In genomic region chr2:155727097-155727906, GRCh38 we compare ENCODE assay signal across 21 cellular contexts.
A peak's percentile ranks its signal among the peaks of the same experiment; 100 is the strongest.
DNase-seq lines count a peak whose midpoint lies in the region; ATAC-seq, FAIRE-seq and TF ChIP-seq lines count a peak whose summit lies in the region.
"Had no signal": no experiment of that assay in that cellular context is flagged by ENCODE, and none has a peak within 500 bp of the region (broad histone marks: within the 10 kb centered on the region; RNA-seq: fewer than 3 reads in every experiment).

No MANE protein-coding gene starts in this region.

- TF ChIP-seq CTCF in endothelial cell of umbilical vein (IDR thresholded peaks at IDR 0.05; ENCODE audit: extremely low read depth in 1 of 2, insufficient read depth in 1 of 2, low read depth in 1 of 2, low read length in 2 of 2) (no peak), mesothelial cell of epicardium (IDR thresholded peaks at IDR 0.05; ENCODE audit: unreplicated experiment) (no peak)

- no peaks in the 10 kb centered on the region for H3K36me3 Mint-ChIP-seq in mesothelial cell of epicardium
- H3K36me3 Mint-ChIP-seq in CD8-positive, alpha-beta memory T cell: no peaks in the 10 kb centered on the region

- no peaks in the 10 kb centered on the region for H3K36me3 ChIP-seq in endothelial cell of umbilical vein (ENCODE audit: control insufficient read depth in 2 of 2, extremely low read depth in 1 of 2, insufficient read depth in 2 of 2, low read length in 2 of 2)
- no peaks in the 10 kb centered on the region for H3K36me3 ChIP-seq in CD8-positive, alpha-beta memory T cell (ENCODE audit: insufficient read depth, low read length)
- H3K36me3 ChIP-seq: BE2C, colonic mucosa, pancreas had no signal

- no peak for FAIRE-seq in endothelial cell of umbilical vein (lab: Jason Lieb, UNC)
- FAIRE-seq: pancreas had no signal

- H3K9ac ChIP-seq in endothelial cell of umbilical vein (replicated peaks; ENCODE audit: extremely low read depth, insufficient read depth, low read length): no peak overlapping the region

- H3K27me3 Mint-ChIP-seq in mesothelial cell of epicardium (ENCODE audit: low read depth): peaks cover 9% of the 10 kb centered on the region
- no peaks in the 10 kb centered on the region for H3K27me3 Mint-ChIP-seq in CD8-positive, alpha-beta memory T cell

- H3K9me3 ChIP-seq in endothelial cell of umbilical vein (replicated peaks; ENCODE audit: control insufficient read depth, insufficient read depth, low read length): no peaks in the 10 kb centered on the region
- H3K9me3 ChIP-seq in CD8-positive, alpha-beta memory T cell (ENCODE audit: low read length): no peaks in the 10 kb centered on the region
- H3K9me3 ChIP-seq: BE2C, colonic mucosa, pancreas had no signal

- DNase-seq in NCI-H748 (lab: John Stamatoyannopoulos, UW; ENCODE audit: unreplicated experiment): peak; percentile 13
- DNase-seq in NCI-H748 treated with DMSO at 0.1 percent for 48 hours (lab: John Stamatoyannopoulos, UW): no peak
- DNase-seq in endothelial cell of umbilical vein (ENCODE audit: low read depth, low spot score): peak; percentile 8
- DNase-seq in mesothelial cell of epicardium (ENCODE audit: low spot score in 2 of 2, unreplicated experiment in 2 of 2): no peak
- DNase-seq in activated T-cell treated with anti-CD3 and anti-CD28 coated beads, Interleukin-2, amount 50 U/mL, for 48 hours: no peak
- DNase-seq in CD8-positive, alpha-beta memory T cell: no peak
- DNase-seq in NOMO-1 treated with DMSO at 0.1 percent for 48 hours (lab: John Stamatoyannopoulos, UW; ENCODE audit: unreplicated experiment): no peak
- DNase-seq: activated CD4-positive, alpha-beta T cell treated with anti-CD3 and anti-CD28 coated beads, Interleukin-2, amount 50 U/mL, for 48 hours; activated naive CD4-positive, alpha-beta T cell treated with anti-CD3 and anti-CD28 coated beads, Interleukin-2, amount 50 U/mL, for 16 hours; BE2C; colonic mucosa; KG1; NCI-H2029; NCI-H526 treated with DMSO at 0.1 percent for 48 hours; pancreas; stimulated activated CD4-positive, alpha-beta T cell treated with anti-CD3 and anti-CD28 coated beads, Interleukin-4, amount 100 ng/mL, for 24 hours; SW 1271 had no signal

- no TSS peak for BruUV-seq in endothelial cell of umbilical vein (replicated peaks; lab: Mats Ljungman, UMichigan)

- CTCF ChIA-PET in endothelial cell of umbilical vein (lab: Charles Lee): interaction anchor here (1.0 kb wide), 1 partner anchor 11 kb away, joined by 5 read pairs; no protein-coding TSS in a partner anchor
- CTCF ChIA-PET in CD8-positive, alpha-beta memory T cell (lab: Charles Lee): no interaction called here

- no peaks in the 10 kb centered on the region for H3K4me1 ChIP-seq in endothelial cell of umbilical vein (ENCODE audit: control insufficient read depth, extremely low read depth, insufficient read depth, low read length)
- no peaks in the 10 kb centered on the region for H3K4me1 ChIP-seq in CD8-positive, alpha-beta memory T cell (ENCODE audit: insufficient read depth, low read length)
- H3K4me1 ChIP-seq: BE2C, colonic mucosa, pancreas had no signal

- H3K27ac ChIP-seq in endothelial cell of umbilical vein (ENCODE audit: insufficient read depth, low read depth, low read length): no peak overlapping the region
- H3K27ac ChIP-seq in CD8-positive, alpha-beta memory T cell (ENCODE audit: low read depth, low read length): no peak overlapping the region
- H3K27ac ChIP-seq: colonic mucosa, HL-60, pancreas had no signal

- H3K4me3 Mint-ChIP-seq in mesothelial cell of epicardium: peak overlapping the region; percentile 55
- H3K4me3 Mint-ChIP-seq in CD8-positive, alpha-beta memory T cell: no peak overlapping the region

- TF ChIP-seq POLR2A in endothelial cell of umbilical vein (IDR thresholded peaks at IDR 0.05; ENCODE audit: low read depth, low read length): no peak

- H4K20me1 ChIP-seq in endothelial cell of umbilical vein (replicated peaks; ENCODE audit: control insufficient read depth, extremely low read depth, insufficient read depth, low read length): no peaks in the 10 kb centered on the region

- ATAC-seq in GM21381 (IDR thresholded peaks at IDR 0.05; ENCODE audit: unreplicated experiment): no peak
- ATAC-seq: HCT116, Panc1, pancreas had no signal

- dilution Hi-C loops in endothelial cell of umbilical vein (cut with MboI; ENCODE audit: extremely low pct_ligation_motif_present, low sequenced_read_pairs): no loop called here

- H3K4me2 ChIP-seq in endothelial cell of umbilical vein (ENCODE audit: insufficient read depth, low read length): peak overlapping the region; percentile 39

- peaks cover 16% of the 10 kb centered on the region for H3K4me1 Mint-ChIP-seq in mesothelial cell of epicardium
- no peaks in the 10 kb centered on the region for H3K4me1 Mint-ChIP-seq in CD8-positive, alpha-beta memory T cell

- H2AFZ ChIP-seq in endothelial cell of umbilical vein (ENCODE audit: low read depth, low read length): peak overlapping the region; percentile 82

- H3K4me3 ChIP-seq in endothelial cell of umbilical vein (replicated peaks in 1 of 3; ENCODE audit: insufficient read depth in 1 of 3, low read depth in 1 of 3, low read length in 3 of 3): no peak overlapping the region
- no peak overlapping the region for H3K4me3 ChIP-seq in CD8-positive, alpha-beta memory T cell (ENCODE audit: low read length)
- H3K4me3 ChIP-seq: colonic mucosa, pancreas had no signal

- H3K79me2 ChIP-seq in endothelial cell of umbilical vein (ENCODE audit: control insufficient read depth, insufficient read depth, low read length): no peaks in the 10 kb centered on the region

- no peaks in the 10 kb centered on the region for H3K9me1 ChIP-seq in endothelial cell of umbilical vein (replicated peaks; ENCODE audit: control insufficient read depth, extremely low read depth, insufficient read depth, low read length)

- intact Hi-C loops in endothelial cell of umbilical vein (cut with micrococcal nuclease): no loop called here

- no peaks in the 10 kb centered on the region for H3K9me3 Mint-ChIP-seq in mesothelial cell of epicardium
- no peaks in the 10 kb centered on the region for H3K9me3 Mint-ChIP-seq in CD8-positive, alpha-beta memory T cell

- no peaks in the 10 kb centered on the region for H3K27me3 ChIP-seq in endothelial cell of umbilical vein (ENCODE audit: control insufficient read depth in 2 of 2, insufficient read depth in 2 of 2, low read length in 2 of 2)
- H3K27me3 ChIP-seq in CD8-positive, alpha-beta memory T cell (ENCODE audit: insufficient read depth, low read length, poor library complexity, severe bottlenecking): no peaks in the 10 kb centered on the region
- H3K27me3 ChIP-seq: BE2C, colonic mucosa had no signal

- H3K27ac Mint-ChIP-seq in mesothelial cell of epicardium: no peak overlapping the region
- H3K27ac Mint-ChIP-seq in CD8-positive, alpha-beta memory T cell: no peak overlapping the region

- POLR2A ChIA-PET in endothelial cell of umbilical vein (lab: Charles Lee): no interaction called here
- POLR2A ChIA-PET in CD8-positive, alpha-beta memory T cell (lab: Charles Lee): no interaction called here

TF ChIP-seq in endothelial cell of umbilical vein, 7 proteins besides CTCF, POLR2A, EP300 and RAD21:
- no peak for TF ChIP-seq JUN (IDR thresholded peaks at IDR 0.05; ENCODE audit: borderline replicate concordance, insufficient read depth, insufficient read length, low read depth)
- no peak for TF ChIP-seq MYC (IDR thresholded peaks at IDR 0.05; ENCODE audit: low read depth, low read length)
- TF ChIP-seq EZH2 (IDR thresholded peaks at IDR 0.05; ENCODE audit: borderline replicate concordance, low read depth, low read length, severe bottlenecking): no peak
- no peak for TF ChIP-seq MAX (IDR thresholded peaks at IDR 0.05; ENCODE audit: insufficient read depth, insufficient read length)
- TF ChIP-seq POLR2AphosphoS5 (IDR thresholded peaks at IDR 0.05; ENCODE audit: insufficient read depth, low read depth, low read length): no peak
- TF ChIP-seq FOS (IDR thresholded peaks at IDR 0.05; ENCODE audit: borderline replicate concordance, insufficient read depth, low read length): no peak
- no peak for TF ChIP-seq GATA2 (IDR thresholded peaks at IDR 0.05; ENCODE audit: insufficient read depth, insufficient read length, low read depth, low read length)

Comparison
In these comparisons a context has a peak if more than half of its experiments do, and no peak if none do; other contexts are left out.
1. DNase-seq: peak in NCI-H748 (single experiment) and endothelial cell of umbilical vein (single experiment); none in NCI-H748 treated with DMSO at 0.1 percent for 48 hours (single experiment), mesothelial cell of epicardium (0 of 2), activated T-cell treated with anti-CD3 and anti-CD28 coated beads, Interleukin-2, amount 50 U/mL, for 48 hours (0 of 2), CD8-positive, alpha-beta memory T cell (0 of 5) and NOMO-1 treated with DMSO at 0.1 percent for 48 hours (single experiment).